8 cellular contexts compared by ENCODE assay signal in the genomic region with DNA sequence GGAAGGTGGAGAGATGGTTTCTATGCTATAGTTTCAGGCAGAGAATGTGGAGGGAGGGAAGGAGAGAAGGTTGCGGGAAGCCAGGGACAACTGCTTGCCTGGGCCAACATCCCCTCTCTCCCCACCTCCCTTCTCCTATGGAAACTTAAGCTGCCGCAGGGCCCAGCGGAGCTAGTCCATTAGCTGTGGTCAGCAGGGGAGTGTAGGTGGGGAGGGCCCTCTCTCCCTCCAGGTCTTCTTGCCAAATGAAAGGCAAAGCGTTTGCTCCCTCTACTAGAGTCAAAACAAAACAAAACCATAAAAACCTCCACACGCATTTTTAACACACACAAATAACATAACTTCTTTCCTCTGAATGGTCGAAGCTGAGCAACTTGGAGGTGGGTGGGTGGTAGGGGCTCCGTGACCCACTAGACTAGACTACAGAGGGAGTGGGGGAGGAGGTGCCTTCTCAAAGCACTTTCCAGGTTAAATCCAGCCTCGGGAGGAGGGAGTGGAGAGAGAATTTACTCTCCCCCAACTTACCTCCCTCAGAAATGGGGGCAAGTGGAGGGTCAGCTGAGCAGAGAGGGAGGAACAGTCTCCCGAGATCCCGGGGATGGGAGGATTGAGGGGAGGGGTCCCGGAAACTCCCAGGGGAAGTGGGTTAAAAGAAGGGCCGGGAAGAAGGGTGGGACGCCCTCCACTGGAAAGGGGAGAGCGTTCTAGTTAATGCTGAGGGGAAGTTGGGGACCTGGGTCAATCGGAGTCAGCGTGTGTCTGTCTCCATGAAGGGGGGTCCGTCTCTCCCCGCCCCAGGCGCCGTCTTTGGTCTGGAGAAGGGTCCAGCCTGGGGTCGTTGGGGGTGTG. TPM values are rescaled to one million over a fixed set of nuclear protein-coding genes. Genes with fewer than 3 reads are reported as not detected.
DNase-seq lines count a peak whose midpoint lies in the region; ATAC-seq and TF ChIP-seq lines count a peak whose summit lies in the region.

No MANE protein-coding gene starts in this region.

- peak; percentile 5 for TF ChIP-seq CTCF in choroid plexus epithelial cell (conservative IDR thresholded peaks at IDR 0.05; ENCODE audit: low read depth, low read length)

- no peaks in the 10 kb centered on the region for H3K36me3 ChIP-seq in ACC112 (ENCODE audit: insufficient read depth, low read length)
- no peaks in the 10 kb centered on the region for H3K36me3 ChIP-seq in HUES48 (ENCODE audit: control insufficient read depth, insufficient read depth, low read length)
- no peaks in the 10 kb centered on the region for H3K36me3 ChIP-seq in mucosa of stomach (ENCODE audit: control insufficient read depth, insufficient read depth, low read length)

- H3K9ac ChIP-seq in HUES48 (ENCODE audit: low read depth, low read length) (no peak overlapping the region), mucosa of stomach (ENCODE audit: low read length) (peak overlapping the region; percentile 96)

- H3K4me1 ChIP-seq in ACC112 (ENCODE audit: control insufficient read depth, insufficient read depth, low read length, unreplicated experiment) (peaks cover 34% of the 10 kb centered on the region), HUES48 (ENCODE audit: control insufficient read depth, insufficient read depth, low read length) (peaks cover 18% of the 10 kb centered on the region), mucosa of stomach (ENCODE audit: control insufficient read depth, insufficient read depth, low read length) (peaks cover 36% of the 10 kb centered on the region)

- peak overlapping the region; percentile 98 for H2AFZ ChIP-seq in ACC112 (ENCODE audit: low read length, unreplicated experiment)

- H3K9me3 ChIP-seq in HUES48 (ENCODE audit: control insufficient read depth, insufficient read depth, low read length): no peaks in the 10 kb centered on the region
- H3K9me3 ChIP-seq in mucosa of stomach (ENCODE audit: control insufficient read depth, low read length): no peaks in the 10 kb centered on the region

- H3K27me3 ChIP-seq in ACC112 (ENCODE audit: insufficient read depth, low read length) (no peaks in the 10 kb centered on the region), HUES48 (ENCODE audit: control insufficient read depth, insufficient read depth, low read length) (peaks cover 49% of the 10 kb centered on the region), mucosa of stomach (ENCODE audit: control insufficient read depth, insufficient read depth, low read length) (peaks cover 12% of the 10 kb centered on the region)

- H3K4me3 ChIP-seq in ACC112 (ENCODE audit: low read depth, low read length) (peak overlapping the region; percentile 85), HUES48 (ENCODE audit: low read depth, low read length) (peak overlapping the region; percentile 72), choroid plexus epithelial cell (ENCODE audit: low read depth, low read length) (peak overlapping the region; percentile 84), mucosa of stomach (ENCODE audit: low read length) (peak overlapping the region; percentile 86)

- peak; percentile 64 for DNase-seq in choroid plexus epithelial cell (ENCODE audit: low read depth)
- no peak for DNase-seq in A172 (ENCODE audit: low spot score)
- no peak for DNase-seq in activated CD8-positive, alpha-beta memory T cell treated with anti-CD3 and anti-CD28 coated beads, Interleukin-2, amount 50 U/mL, for 4 hours

- H3K27ac ChIP-seq in ACC112 (ENCODE audit: low read depth, low read length) (no peak overlapping the region), HUES48 (ENCODE audit: low read depth, low read length) (no peak overlapping the region)

- no peak for ATAC-seq in HG03108 (IDR thresholded peaks at IDR 0.05; ENCODE audit: unreplicated experiment)
- no peak for ATAC-seq in HG02840 (IDR thresholded peaks at IDR 0.05; ENCODE audit: low FRiP score, unreplicated experiment)

- H3K79me2 ChIP-seq in ACC112 (ENCODE audit: control insufficient read depth, insufficient read depth, low read length, unreplicated experiment): peaks cover 5% of the 10 kb centered on the region

RNA-seq across cellular contexts. Expression of gene CACNB3, which starts 4.6 kb away (rescaled TPM):
- total RNA-seq in A172 (2014; rRNA removed; shearing (Covaris generic)): 11.7 and 20.4 TPM in 2 replicates

RNA-seq across cellular contexts. Expression of gene ADCY6, which starts 24.8 kb away (rescaled TPM):
- 13.1 and 14.5 TPM in 2 replicates for total RNA-seq in A172 (2014; rRNA removed; shearing (Covaris generic))

RNA-seq across cellular contexts. Expression of gene DDX23, which starts 38.3 kb away (rescaled TPM):
- total RNA-seq in A172 (2014; rRNA removed; shearing (Covaris generic)): 105 and 114 TPM in 2 replicates

RNA-seq across cellular contexts. Expression of gene RND1, which starts 52.0 kb away (rescaled TPM):
- 0.12 and 0.24 TPM in 2 replicates for total RNA-seq in A172 (2014; rRNA removed; shearing (Covaris generic))
